15 cellular contexts compared by ENCODE assay signal in genomic region chr2:10494351-10495066, GRCh38. TPM values are rescaled to one million over a fixed set of nuclear protein-coding genes. Genes with fewer than 3 reads are reported as not detected.
DNase-seq lines count a peak whose midpoint lies in the region; ATAC-seq, FAIRE-seq and TF ChIP-seq lines count a peak whose summit lies in the region.
"Had no signal": no experiment of that assay in that cellular context is flagged by ENCODE, and none has a peak within 500 bp of the region (broad histone marks: within the 10 kb centered on the region; RNA-seq: fewer than 3 reads in every experiment).

No MANE protein-coding gene starts in this region.

- no peak overlapping the region for H2AFZ ChIP-seq in keratinocyte (ENCODE audit: control insufficient read depth, low read length)

- intact Hi-C loops in Caco-2 (cut with micrococcal nuclease; ENCODE audit: unreplicated experiment), result no loop called here

- H3K4me1 Mint-ChIP-seq in activated CD8-positive, alpha-beta memory T cell treated with anti-CD3 and anti-CD28 coated beads, Interleukin-2, amount 10 ng/mL, durations not matched to agents 7 days and 5 days, result peaks cover 23% of the 10 kb centered on the region
- H3K4me1 Mint-ChIP-seq in Caco-2 (ENCODE audit: low read depth, unreplicated experiment), result peaks cover 29% of the 10 kb centered on the region
- peaks cover 0 to 13% of the 10 kb centered on the region in 2 donors for H3K4me1 Mint-ChIP-seq in natural killer cell treated with Interleukin-12 subunit alpha and Interleukin-12 subunit beta and Interleukin-15 and Interleukin-18, amount 100 ng/mL, for 72 hours (ENCODE audit: low read depth in 2 of 2)

- H3K4me1 ChIP-seq in Peyer's patch (peaks cover 0 to 31% (median 6%) of the 10 kb centered on the region in 4 donors), keratinocyte (ENCODE audit: control insufficient read depth, extremely low read depth, insufficient read depth, low read length) (peaks cover 43% of the 10 kb centered on the region), Caco-2 (peaks cover 26% of the 10 kb centered on the region)
- H3K4me1 ChIP-seq: tibial nerve had no signal

- TF ChIP-seq POLR2A in Peyer's patch (IDR thresholded peaks at IDR 0.05), result no peak

- peaks cover 44% of the 10 kb centered on the region for H3K27me3 Mint-ChIP-seq in activated CD8-positive, alpha-beta memory T cell treated with anti-CD3 and anti-CD28 coated beads, Interleukin-2, amount 10 ng/mL, durations not matched to agents 7 days and 5 days
- no peaks in the 10 kb centered on the region for H3K27me3 Mint-ChIP-seq in Caco-2 (ENCODE audit: insufficient read depth, unreplicated experiment)
- H3K27me3 Mint-ChIP-seq in natural killer cell treated with Interleukin-12 subunit alpha and Interleukin-12 subunit beta and Interleukin-15 and Interleukin-18, amount 100 ng/mL, for 72 hours, result peaks cover 16 to 18% of the 10 kb centered on the region in 2 donors

- POLR2A ChIA-PET in Caco-2 (lab: Charles Lee), result no interaction called here

- H3K79me2 ChIP-seq in keratinocyte (ENCODE audit: control insufficient read depth, insufficient read depth, low read length), result no peaks in the 10 kb centered on the region

- DNase-seq in activated CD8-positive, alpha-beta memory T cell treated with anti-CD3 and anti-CD28 coated beads for 24 hours, result peak; percentile 51
- no peak for DNase-seq in activated CD8-positive, alpha-beta memory T cell treated with anti-CD3 and anti-CD28 coated beads, Interleukin-2, amount 10 ng/mL, durations not matched to agents 7 days and 5 days
- DNase-seq in Peyer's patch (peak in 2 of 3 donors; percentile 12 to 42), keratinocyte (ENCODE audit: low read depth, low spot score) (no peak), ureter (ENCODE audit: low spot score) (peak; percentile 36), Caco-2 (no peak), LoVo (ENCODE audit: low spot score) (no peak)
- no peak for DNase-seq in natural killer cell treated with Interleukin-12 subunit alpha and Interleukin-12 subunit beta and Interleukin-15 and Interleukin-18, amount 100 ng/mL, for 72 hours (ENCODE audit: low spot score)
- DNase-seq: NCI-H2081, NCI-H524, SJCRH30 had no signal

- H3K4me3 ChIP-seq in Peyer's patch (no peak overlapping the region), keratinocyte (ENCODE audit: control insufficient read depth in 2 of 3, extremely low read depth in 1 of 3, insufficient read depth in 2 of 3, low read depth in 1 of 3, low read length in 3 of 3) (peak overlapping the region in 1 of 3 experiments; percentile 18), Caco-2 (ENCODE audit: low read depth, low read length) (no peak overlapping the region)
- H3K4me3 ChIP-seq: SJCRH30, tibial nerve had no signal

- dilution Hi-C loops in keratinocyte (cut with MboI; ENCODE audit: extremely low pct_ligation_motif_present, low sequenced_read_pairs), result no loop called here

- peaks cover 2% of the 10 kb centered on the region for H3K36me3 Mint-ChIP-seq in activated CD8-positive, alpha-beta memory T cell treated with anti-CD3 and anti-CD28 coated beads, Interleukin-2, amount 10 ng/mL, durations not matched to agents 7 days and 5 days
- no peaks in the 10 kb centered on the region for H3K36me3 Mint-ChIP-seq in Caco-2 (ENCODE audit: insufficient read depth, unreplicated experiment)
- H3K36me3 Mint-ChIP-seq in natural killer cell treated with Interleukin-12 subunit alpha and Interleukin-12 subunit beta and Interleukin-15 and Interleukin-18, amount 100 ng/mL, for 72 hours, result no peaks in the 10 kb centered on the region

- ATAC-seq in activated CD8-positive, alpha-beta memory T cell treated with anti-CD3 and anti-CD28 coated beads, Interleukin-2, amount 10 ng/mL, durations not matched to agents 7 days and 5 days, result no peak
- no peak for ATAC-seq in natural killer cell treated with Interleukin-12 subunit alpha and Interleukin-12 subunit beta and Interleukin-15 and Interleukin-18, amount 100 ng/mL, for 72 hours

- H3K27ac Mint-ChIP-seq in activated CD8-positive, alpha-beta memory T cell treated with anti-CD3 and anti-CD28 coated beads, Interleukin-2, amount 10 ng/mL, durations not matched to agents 7 days and 5 days, result no peak overlapping the region
- no peak overlapping the region for H3K27ac Mint-ChIP-seq in Caco-2 (ENCODE audit: unreplicated experiment)
- H3K27ac Mint-ChIP-seq in natural killer cell treated with Interleukin-12 subunit alpha and Interleukin-12 subunit beta and Interleukin-15 and Interleukin-18, amount 100 ng/mL, for 72 hours, result no peak overlapping the region
- H3K27ac Mint-ChIP-seq: activated naive CD4-positive, alpha-beta T cell treated with anti-CD3 and anti-CD28 coated beads, Interleukin-2, amount 50 U/mL, for 72 hours had no signal

- no peaks in the 10 kb centered on the region for H3K36me3 ChIP-seq in Peyer's patch
- no peaks in the 10 kb centered on the region for H3K36me3 ChIP-seq in keratinocyte (ENCODE audit: control insufficient read depth in 2 of 2, extremely low read depth in 1 of 2, insufficient read depth in 2 of 2, low read length in 2 of 2)
- H3K36me3 ChIP-seq in Caco-2 (ENCODE audit: control insufficient read depth, insufficient read depth, low read length), result no peaks in the 10 kb centered on the region
- H3K36me3 ChIP-seq: SJCRH30, tibial nerve had no signal

- peak overlapping the region; percentile 71 for H3K9ac ChIP-seq in keratinocyte (ENCODE audit: control insufficient read depth, extremely low read depth, insufficient read depth, low read length)

- peak overlapping the region; percentile 63 for H3K4me2 ChIP-seq in keratinocyte (ENCODE audit: control insufficient read depth, extremely low read depth, insufficient read depth, low read depth, low read length)

- no TSS peak for BruUV-seq in Caco-2 (replicated peaks; lab: Mats Ljungman, UMichigan)

- H3K9me3 ChIP-seq in Peyer's patch (no peaks in the 10 kb centered on the region), keratinocyte (ENCODE audit: control insufficient read depth, low read depth, low read length) (no peaks in the 10 kb centered on the region), Caco-2 (peaks cover 10% of the 10 kb centered on the region; the same call in 1 of the 2 replicates)
- H3K9me3 ChIP-seq: SJCRH30 had no signal

- no peaks in the 10 kb centered on the region for H3K9me3 Mint-ChIP-seq in activated CD8-positive, alpha-beta memory T cell treated with anti-CD3 and anti-CD28 coated beads, Interleukin-2, amount 10 ng/mL, durations not matched to agents 7 days and 5 days (ENCODE audit: low read depth)
- H3K9me3 Mint-ChIP-seq in Caco-2 (ENCODE audit: unreplicated experiment), result no peaks in the 10 kb centered on the region
- H3K9me3 Mint-ChIP-seq in natural killer cell treated with Interleukin-12 subunit alpha and Interleukin-12 subunit beta and Interleukin-15 and Interleukin-18, amount 100 ng/mL, for 72 hours, result no peaks in the 10 kb centered on the region

- H3K27me3 ChIP-seq in Peyer's patch, result no peaks in the 10 kb centered on the region
- H3K27me3 ChIP-seq in keratinocyte (ENCODE audit: control insufficient read depth, extremely low read depth, insufficient read depth, low read length), result no peaks in the 10 kb centered on the region
- no peaks in the 10 kb centered on the region for H3K27me3 ChIP-seq in Caco-2 (replicated peaks; ENCODE audit: control insufficient read depth, insufficient read depth, low read length)

- H3K9me1 ChIP-seq in keratinocyte (ENCODE audit: control insufficient read depth, extremely low read depth, insufficient read depth, low read length), result no peaks in the 10 kb centered on the region

- CTCF ChIA-PET in activated CD8-positive, alpha-beta memory T cell treated with anti-CD3 and anti-CD28 coated beads, Interleukin-2, amount 10 ng/mL, durations not matched to agents 7 days and 5 days (lab: Charles Lee), result interaction anchor here (0.7 to 1.2 kb wide), 2 partner anchors 10 to 173 kb away, joined by 3 to 4 read pairs; no protein-coding TSS in a partner anchor
- CTCF ChIA-PET in Caco-2 (lab: Charles Lee), result interaction anchor here (0.9 kb wide), 1 partner anchor 42 kb away, joined by 6 read pairs; no protein-coding TSS in a partner anchor

- H3K27ac ChIP-seq in Peyer's patch (peak overlapping the region in 1 of 4 donors; percentile 11), keratinocyte (ENCODE audit: control insufficient read depth, insufficient read depth, low read length) (peak overlapping the region; percentile 87)
- H3K27ac ChIP-seq: SJCRH30, tibial nerve had no signal

- H4K20me1 ChIP-seq in keratinocyte (ENCODE audit: control insufficient read depth, extremely low read depth, insufficient read depth, low read length), result no peaks in the 10 kb centered on the region

- TF ChIP-seq CTCF in Peyer's patch (IDR thresholded peaks at IDR 0.05), result no peak
- TF ChIP-seq CTCF in keratinocyte (optimal IDR thresholded peaks at IDR 0.05 in 1 of 3, IDR thresholded peaks at IDR 0.05 in 1 of 3, conservative IDR thresholded peaks at IDR 0.05 in 1 of 3; ENCODE audit: extremely low read depth in 1 of 3, insufficient read depth in 2 of 3, low read length in 3 of 3), result no peak
- no peak for TF ChIP-seq CTCF in Caco-2 (IDR thresholded peaks at IDR 0.05; ENCODE audit: insufficient read depth in 1 of 2, low read depth in 1 of 2, low read length in 1 of 2, severe bottlenecking in 1 of 2, unreplicated experiment in 1 of 2)

- no peak overlapping the region for H3K4me3 Mint-ChIP-seq in activated CD8-positive, alpha-beta memory T cell treated with anti-CD3 and anti-CD28 coated beads, Interleukin-2, amount 10 ng/mL, durations not matched to agents 7 days and 5 days
- no peak overlapping the region for H3K4me3 Mint-ChIP-seq in Caco-2 (ENCODE audit: unreplicated experiment)
- no peak overlapping the region for H3K4me3 Mint-ChIP-seq in natural killer cell treated with Interleukin-12 subunit alpha and Interleukin-12 subunit beta and Interleukin-15 and Interleukin-18, amount 100 ng/mL, for 72 hours

- no peak for FAIRE-seq in keratinocyte (lab: Jason Lieb, UNC)
- FAIRE-seq: A204.1, islet of Langerhans had no signal

RNA-seq across cellular contexts. Expression of gene ODC1, which starts 46.4 kb away (rescaled TPM):
- total RNA-seq in activated CD8-positive, alpha-beta memory T cell treated with anti-CD3 and anti-CD28 coated beads, Interleukin-2, amount 10 ng/mL, durations not matched to agents 7 days and 5 days, result 10 to 100 TPM; 64.8 to 80.3 TPM
- total RNA-seq in Peyer's patch (10 to 100 TPM; 31.5 to 91.6 (median 55.6) TPM), ureter (85.3 TPM), Caco-2 (2022) (277 and 285 TPM in 2 replicates)
- 501 to 637 TPM (median 613 TPM) in 3 replicates for polyA plus RNA-seq in keratinocyte
- 17.0 TPM for polyA plus RNA-seq in keratinocyte (2011; ENCODE audit: low read depth)
- polyA plus RNA-seq in keratinocyte (2011; cell fraction: cytosol; rRNA removed), result 683 and 864 TPM in 2 replicates
- polyA plus RNA-seq in keratinocyte (2011; cell fraction: nucleus; rRNA removed), result 272 and 323 TPM in 2 replicates
- 36.4 and 382 TPM in 2 replicates for polyA plus RNA-seq in keratinocyte (2012; ENCODE audit: low replicate concordance)
- 222 to 540 TPM (median 484 TPM) in 3 replicates for polyA minus RNA-seq in keratinocyte
- 366 TPM for polyA minus RNA-seq in keratinocyte (2011; cell fraction: cytosol; rRNA and poly(A)+ RNA removed)
- polyA minus RNA-seq in keratinocyte (2011; cell fraction: nucleus; rRNA and poly(A)+ RNA removed), result 86.1 and 158 TPM in 2 replicates
- 100 to 1,000 TPM in 1 of 2 donors, 10 to 100 TPM in 1; 91.5 to 206 TPM for total RNA-seq in natural killer cell treated with Interleukin-12 subunit alpha and Interleukin-12 subunit beta and Interleukin-15 and Interleukin-18, amount 100 ng/mL, for 72 hours

Comparison
In these comparisons a context has a peak if more than half of its experiments do, and no peak if none do; other contexts are left out.
1. DNase-seq: peak in activated CD8-positive, alpha-beta memory T cell treated with anti-CD3 and anti-CD28 coated beads for 24 hours (single experiment), Peyer's patch (2 of 3) and ureter (single experiment); none in activated CD8-positive, alpha-beta memory T cell treated with anti-CD3 and anti-CD28 coated beads, Interleukin-2, amount 10 ng/mL, durations not matched to agents 7 days and 5 days (single experiment), keratinocyte (single experiment), Caco-2 (0 of 2), LoVo (single experiment) and natural killer cell treated with Interleukin-12 subunit alpha and Interleukin-12 subunit beta and Interleukin-15 and Interleukin-18, amount 100 ng/mL, for 72 hours (single experiment).